Comparison of ENCODE assay signal across 15 cellular contexts in genomic region chr18:55314615-55315237, GRCh38.
DNase-seq lines count a peak whose midpoint lies in the region; ATAC-seq, FAIRE-seq and TF ChIP-seq lines count a peak whose summit lies in the region.
"Had no signal": no experiment of that assay in that cellular context is flagged by ENCODE, and none has a peak within 500 bp of the region (broad histone marks: within the 10 kb centered on the region; RNA-seq: fewer than 3 reads in every experiment).

No MANE protein-coding gene starts in this region.

- no peak overlapping the region for H2AK5ac ChIP-seq in mesendoderm (ENCODE audit: low read length)

- DNase-seq in GM12865 (ENCODE audit: low read depth) = no peak
- DNase-seq in NCI-H1105 treated with DMSO at 0.1 percent for 48 hours (lab: John Stamatoyannopoulos, UW) = peak; percentile 96
- peak; percentile 66 for DNase-seq in NCI-H748 treated with DMSO at 0.1 percent for 48 hours (lab: John Stamatoyannopoulos, UW)
- DNase-seq in mesendoderm = peak; percentile 27
- DNase-seq in retina = no peak
- DNase-seq in Kasumi-1 (lab: John Stamatoyannopoulos, UW) = no peak
- DNase-seq in HTR-8/SVneo (ENCODE audit: insufficient read length, low spot score) = no peak
- DNase-seq: activated CD4-positive, alpha-beta T cell treated with anti-CD3 and anti-CD28 coated beads, Interleukin-2, amount 50 U/mL, for 1 hour; activated T-cell treated with anti-CD3 and anti-CD28 coated beads, Interleukin-2, amount 50 U/mL, for 72 hours; DMS79; NCI-H82 had no signal

- no peak overlapping the region for H3K56ac ChIP-seq in mesendoderm (ENCODE audit: low read length)

- no peak overlapping the region for H3K9ac ChIP-seq in mesendoderm (ENCODE audit: low read length)

- H2BK5ac ChIP-seq in mesendoderm (ENCODE audit: low read length) = no peak overlapping the region

- no peak for FAIRE-seq in HTR-8/SVneo (lab: Jason Lieb, UNC)

- TF ChIP-seq CTCF in GM12865 (IDR thresholded peaks at IDR 0.05; ENCODE audit: insufficient read depth, low read depth, low read length, missing control alignments) = no peak

- H3K36me3 ChIP-seq in mesendoderm (ENCODE audit: control insufficient read depth, insufficient read depth, low read length) = no peaks in the 10 kb centered on the region
- H3K36me3 ChIP-seq: suprapubic skin had no signal

- H3K4me3 ChIP-seq in GM12865 (ENCODE audit: low read depth, low read length) (peak overlapping the region; percentile 85), mesendoderm (ENCODE audit: low read length) (no peak overlapping the region)
- H3K4me3 ChIP-seq: suprapubic skin had no signal

- H2BK120ac ChIP-seq in mesendoderm (ENCODE audit: low read depth, low read length) = no peak overlapping the region

- no peak overlapping the region for H3K18ac ChIP-seq in mesendoderm (ENCODE audit: low read length)

- H3K27ac ChIP-seq in mesendoderm (ENCODE audit: low read depth, low read length) = no peak overlapping the region
- H3K27ac ChIP-seq: HL-60, suprapubic skin had no signal

- H4K8ac ChIP-seq in mesendoderm (ENCODE audit: low read depth, low read length) = no peak overlapping the region

- H2BK15ac ChIP-seq in mesendoderm (replicated peaks; ENCODE audit: low read depth) = no peak overlapping the region

- H3K4ac ChIP-seq in mesendoderm (ENCODE audit: low read depth, low read length) = no peak overlapping the region

- H3K4me2 ChIP-seq in mesendoderm (ENCODE audit: low read length) = no peak overlapping the region

- ATAC-seq in GM18867 (IDR thresholded peaks at IDR 0.05; ENCODE audit: unreplicated experiment) = no peak
- ATAC-seq: activated T-cell treated with anti-CD3 and anti-CD28 coated beads, Interleukin-2, amount 50 U/mL, for 72 hours; Right ventricle myocardium inferior had no signal

- H3K23ac ChIP-seq in mesendoderm (ENCODE audit: low read length) = no peak overlapping the region

- no peaks in the 10 kb centered on the region for H3K27me3 ChIP-seq in mesendoderm (ENCODE audit: insufficient read depth, low read length, poor library complexity)
- H3K27me3 ChIP-seq: suprapubic skin had no signal

- H3K79me1 ChIP-seq in mesendoderm (ENCODE audit: low read length) = peaks cover 3% of the 10 kb centered on the region

- no peaks in the 10 kb centered on the region for H3K4me1 ChIP-seq in mesendoderm (ENCODE audit: control insufficient read depth, low read depth, low read length)

- no peaks in the 10 kb centered on the region for H3K79me2 ChIP-seq in mesendoderm (ENCODE audit: control insufficient read depth, insufficient read depth, low read length)

- no peak overlapping the region for H4K5ac ChIP-seq in mesendoderm (ENCODE audit: low read length)

Comparison
In these comparisons a context has a peak if more than half of its experiments do, and no peak if none do; other contexts are left out.
1. DNase-seq: peak in NCI-H1105 treated with DMSO at 0.1 percent for 48 hours (single experiment), NCI-H748 treated with DMSO at 0.1 percent for 48 hours (single experiment) and mesendoderm (single experiment); none in GM12865 (single experiment), retina (single experiment), Kasumi-1 (0 of 2) and HTR-8/SVneo (single experiment).